ENCODE assay signal across 11 cellular contexts in the genomic region with DNA sequence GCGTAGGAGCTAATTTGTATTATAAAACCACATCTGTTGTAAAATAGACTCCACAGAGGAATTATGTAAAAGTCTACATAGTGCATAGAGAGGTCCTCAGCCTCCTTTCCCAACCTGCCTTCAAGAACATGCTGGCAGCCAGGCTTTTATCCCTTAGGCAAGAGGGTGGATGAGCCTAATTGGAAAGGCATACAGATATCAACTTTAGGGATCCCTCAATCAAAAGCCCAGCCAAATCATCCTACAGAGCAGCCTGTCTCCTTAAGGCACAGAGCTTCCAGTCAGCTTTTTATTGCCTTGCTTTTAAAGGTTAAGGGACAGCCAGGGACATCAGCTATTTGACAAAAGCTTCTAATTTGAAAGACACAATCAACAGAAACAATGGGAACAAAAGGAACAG. TPM values are rescaled to one million over a fixed set of nuclear protein-coding genes. Genes with fewer than 3 reads are reported as not detected.
A peak's percentile ranks its signal among the peaks of the same experiment; 100 is the strongest.
DNase-seq lines count a peak whose midpoint lies in the region; ATAC-seq and TF ChIP-seq lines count a peak whose summit lies in the region.
"Had no signal": no experiment of that assay in that cellular context is flagged by ENCODE, and none has a peak within 500 bp of the region (broad histone marks: within the 10 kb centered on the region; RNA-seq: fewer than 3 reads in every experiment).

No MANE protein-coding gene starts in this region.

- peaks cover 17% of the 10 kb centered on the region for H3K4me1 ChIP-seq in CD8-positive, alpha-beta T cell (ENCODE audit: insufficient read depth, low read length)
- H3K4me1 ChIP-seq in HCT116 (ENCODE audit: control insufficient read depth in 1 of 2, insufficient read depth in 2 of 2, low read length in 2 of 2) (peaks cover 43 to 60% of the 10 kb centered on the region in 2 experiments), mesenchymal stem cell (ENCODE audit: control insufficient read depth, insufficient read depth, low read depth, low read length) (peaks cover 3% of the 10 kb centered on the region)

- CTCF ChIA-PET in CD8-positive, alpha-beta T cell (lab: Charles Lee) = interaction anchor here (1.6 kb wide), 1 partner anchor 13 kb away, joined by 3 read pairs; no protein-coding TSS in a partner anchor
- CTCF ChIA-PET in HCT116 (lab: Charles Lee) = interaction anchor here (1.3 to 2.7 kb wide), 3 partner anchors 197 to 284 kb away, joined by 6 to 12 read pairs (median 6); no protein-coding TSS in a partner anchor

- H2BK12ac ChIP-seq in mesenchymal stem cell (ENCODE audit: low read length in 2 of 2) = peak overlapping the region in 1 of 2 experiments; percentile 94

- no TSS peak for BruUV-seq in HCT116 (replicated peaks; lab: Mats Ljungman, UMichigan)

- peaks cover 19% of the 10 kb centered on the region for H3K4me1 Mint-ChIP-seq in CD8-positive, alpha-beta T cell (ENCODE audit: low read depth)
- peaks cover 41% of the 10 kb centered on the region for H3K4me1 Mint-ChIP-seq in chondrocyte (ENCODE audit: low read depth)

- H3K9me2 ChIP-seq in HCT116 (ENCODE audit: insufficient read depth) = no peaks in the 10 kb centered on the region

- H3K27me3 ChIP-seq in CD8-positive, alpha-beta T cell (ENCODE audit: insufficient read depth, low read length) = no peaks in the 10 kb centered on the region
- H3K27me3 ChIP-seq in HCT116 (ENCODE audit: insufficient read depth, low read length) (no peaks in the 10 kb centered on the region), mesenchymal stem cell (ENCODE audit: control insufficient read depth in 1 of 2, insufficient read depth in 1 of 2, low read length in 2 of 2) (no peaks in the 10 kb centered on the region)

- RAD21 ChIA-PET in HCT116 (lab: Charles Lee; ENCODE audit: low non-redundant PET in 1 of 2, low total read pairs in 2 of 2, uncharacterized antibody in 2 of 2, unreplicated experiment in 2 of 2) = interaction anchor here (0.7 to 1.3 kb wide), 3 partner anchors 198 to 966 kb away, joined by 3 to 4 read pairs (median 3); no protein-coding TSS in a partner anchor

- no peak for ATAC-seq in CD8-positive, alpha-beta T cell
- ATAC-seq in HCT116 = no peak
- no peak for ATAC-seq in HG02798 (IDR thresholded peaks at IDR 0.05; ENCODE audit: poor library complexity, unreplicated experiment)
- no peak for ATAC-seq in GM21515 (IDR thresholded peaks at IDR 0.05; ENCODE audit: unreplicated experiment)

- no peak for DNase-seq in CD8-positive, alpha-beta T cell
- DNase-seq in HCT116 (ENCODE audit: low read depth, low spot score) (no peak), SK-MEL-5 (ENCODE audit: low read depth, low spot score) (peak; percentile 16), mesenchymal stem cell (no peak), chondrocyte (ENCODE audit: low spot score) (no peak)
- DNase-seq: CD8-positive, alpha-beta memory T cell; effector CD8-positive, alpha-beta T cell; NCI-H1092; SW 1271 had no signal

- no peaks in the 10 kb centered on the region for H3K79me2 ChIP-seq in HCT116 (ENCODE audit: insufficient read depth, low read length)

- H3K9me3 ChIP-seq in CD8-positive, alpha-beta T cell (ENCODE audit: low read length) = no peaks in the 10 kb centered on the region
- H3K9me3 ChIP-seq in HCT116 (ENCODE audit: control insufficient read depth in 1 of 2, insufficient read depth in 1 of 2, low read depth in 1 of 2, low read length in 2 of 2) = no peaks in the 10 kb centered on the region
- no peaks in the 10 kb centered on the region for H3K9me3 ChIP-seq in mesenchymal stem cell (ENCODE audit: control insufficient read depth, low read length)

- H2BK120ac ChIP-seq in mesenchymal stem cell (ENCODE audit: low read depth, low read length) = peak overlapping the region; percentile 56

- peak overlapping the region; percentile 87 for H3K4me2 ChIP-seq in HCT116 (ENCODE audit: low read length)
- no peak overlapping the region for H3K4me2 ChIP-seq in mesenchymal stem cell (ENCODE audit: low read length, poor library complexity, severe bottlenecking)

- no CpG with 5 or more reads among the region's 1 CpG for WGBS in mesenchymal stem cell

- peak overlapping the region; percentile 81 to 89 for H3K18ac ChIP-seq in mesenchymal stem cell (ENCODE audit: low read depth in 1 of 2, low read length in 2 of 2)

- no peak overlapping the region for H3K4me3 Mint-ChIP-seq in CD8-positive, alpha-beta T cell
- no peak overlapping the region for H3K4me3 Mint-ChIP-seq in chondrocyte (ENCODE audit: unreplicated experiment)

- TF ChIP-seq POLR2A in HCT116 (IDR thresholded peaks at IDR 0.05; ENCODE audit: borderline replicate concordance, extremely low read depth, insufficient read depth, insufficient read length) = no peak

- H3K4ac ChIP-seq in mesenchymal stem cell (ENCODE audit: low read depth in 1 of 2, low read length in 2 of 2) = peak overlapping the region; percentile 20 to 97

- H3K36me3 ChIP-seq in CD8-positive, alpha-beta T cell (ENCODE audit: insufficient read depth, low read length) = no peaks in the 10 kb centered on the region
- H3K36me3 ChIP-seq in HCT116 (ENCODE audit: control insufficient read depth in 1 of 2, insufficient read depth in 2 of 2, low read length in 2 of 2) (no peaks in the 10 kb centered on the region), mesenchymal stem cell (ENCODE audit: control insufficient read depth in 1 of 2, insufficient read depth in 2 of 2, low read depth in 1 of 2, low read length in 2 of 2) (no peaks in the 10 kb centered on the region)

- POLR2A ChIA-PET in CD8-positive, alpha-beta T cell (lab: Charles Lee) = no interaction called here
- POLR2A ChIA-PET in HCT116 (lab: Charles Lee) = interaction anchor here (0.8 to 1.5 kb wide), 3 partner anchors 33 to 964 kb away, joined by 3 read pairs; no protein-coding TSS in a partner anchor

- peak overlapping the region; percentile 61; the same call in 1 of the 2 replicates for H3K9ac ChIP-seq in HCT116 (ENCODE audit: low read length)
- H3K9ac ChIP-seq in mesenchymal stem cell (ENCODE audit: low read length) = no peak overlapping the region

- no peak overlapping the region for H3K23ac ChIP-seq in mesenchymal stem cell (ENCODE audit: low read length in 2 of 2)

- intact Hi-C loops in CD8-positive, alpha-beta T cell (cut with DNase I, micrococcal nuclease) = loop anchor here in 1 of 2 experiments (1.0 to 10.0 kb wide), 2 partner anchors 201 to 964 kb away; no protein-coding TSS in a partner anchor
- intact Hi-C loops in HCT116 (cut with micrococcal nuclease) = no loop called here

- no peaks in the 10 kb centered on the region for H3K36me3 Mint-ChIP-seq in CD8-positive, alpha-beta T cell
- H3K36me3 Mint-ChIP-seq in chondrocyte (ENCODE audit: low read depth) = no peaks in the 10 kb centered on the region
- H3K36me3 Mint-ChIP-seq: CD8-positive, alpha-beta memory T cell had no signal

- no peak overlapping the region for H3K14ac ChIP-seq in mesenchymal stem cell (ENCODE audit: low read length in 2 of 2)

- peak overlapping the region; percentile 18 for H3K27ac Mint-ChIP-seq in CD8-positive, alpha-beta T cell
- no peak overlapping the region for H3K27ac Mint-ChIP-seq in chondrocyte (ENCODE audit: unreplicated experiment)

- H3K79me1 ChIP-seq in mesenchymal stem cell (replicated peaks; ENCODE audit: low read length, poor library complexity, severe bottlenecking) = no peaks in the 10 kb centered on the region

- H3K4me3 ChIP-seq in CD8-positive, alpha-beta T cell (ENCODE audit: low read depth, low read length) = no peak overlapping the region
- H3K4me3 ChIP-seq in HCT116 (replicated peaks in 1 of 2; ENCODE audit: low read depth in 1 of 2, low read length in 2 of 2) (no peak overlapping the region), mesenchymal stem cell (ENCODE audit: insufficient read depth in 1 of 2, low read depth in 1 of 2, low read length in 2 of 2) (no peak overlapping the region)

- H4K20me1 ChIP-seq in HCT116 (ENCODE audit: insufficient read depth) = no peaks in the 10 kb centered on the region

- no peak for TF ChIP-seq CTCF in CD8-positive, alpha-beta T cell (IDR thresholded peaks at IDR 0.05)
- no peak for TF ChIP-seq CTCF in HCT116 (IDR thresholded peaks at IDR 0.05 in 2 of 3, conservative IDR thresholded peaks at IDR 0.05 in 1 of 3; ENCODE audit: borderline replicate concordance in 1 of 3, insufficient read depth in 1 of 3, low read depth in 2 of 3, low read length in 2 of 3)
- TF ChIP-seq CTCF in chondrocyte (IDR thresholded peaks at IDR 0.05) = no peak

- no peak for TF ChIP-seq RAD21 in HCT116 (IDR thresholded peaks at IDR 0.05; ENCODE audit: low read depth)

- peak overlapping the region; percentile 47 for H2AK5ac ChIP-seq in mesenchymal stem cell (ENCODE audit: low read length, severe bottlenecking)

- no peak overlapping the region for H3K27ac ChIP-seq in CD8-positive, alpha-beta T cell (ENCODE audit: low read depth, low read length)
- H3K27ac ChIP-seq in HCT116 (ENCODE audit: low read depth, low read length) (peak overlapping the region; percentile 75), mesenchymal stem cell (ENCODE audit: low read length, poor library complexity, severe bottlenecking) (no peak overlapping the region)

- peak overlapping the region; percentile 6 for H2AFZ ChIP-seq in HCT116 (ENCODE audit: low read depth, low read length, poor library complexity, severe bottlenecking)
- H2AFZ ChIP-seq in mesenchymal stem cell (ENCODE audit: low read depth, low read length) = no peak overlapping the region

- H4K91ac ChIP-seq in mesenchymal stem cell (ENCODE audit: low read length) = peak overlapping the region; percentile 36

- H3K9me3 Mint-ChIP-seq in CD8-positive, alpha-beta T cell = no peaks in the 10 kb centered on the region
- no peaks in the 10 kb centered on the region for H3K9me3 Mint-ChIP-seq in chondrocyte (ENCODE audit: low read depth)

- no peak overlapping the region for H2BK5ac ChIP-seq in mesenchymal stem cell (ENCODE audit: low read depth, low read length, poor library complexity, severe bottlenecking)

- no peak overlapping the region for H2BK15ac ChIP-seq in mesenchymal stem cell (ENCODE audit: low read depth, poor library complexity, severe bottlenecking)

- in situ Hi-C loops in SK-MEL-5 (cut with HindIII; ENCODE audit: low pct_unique_long_range_greater_than_20kb, low sequenced_read_pairs) = loop anchor here (10.0 kb wide), 1 partner anchor 51 kb away; no protein-coding TSS in a partner anchor

- peak overlapping the region; percentile 3 for H4K8ac ChIP-seq in mesenchymal stem cell (ENCODE audit: low read length)

- H3K27me3 Mint-ChIP-seq in CD8-positive, alpha-beta T cell (ENCODE audit: low read depth) = no peaks in the 10 kb centered on the region
- no peaks in the 10 kb centered on the region for H3K27me3 Mint-ChIP-seq in chondrocyte (ENCODE audit: low read depth)

TF ChIP-seq in HCT116, 20 proteins besides CTCF, POLR2A, EP300 and RAD21 (continues in another document):
- TF ChIP-seq EZH2 (IDR thresholded peaks at IDR 0.05) (no peak), ZNF274 (IDR thresholded peaks at IDR 0.05; ENCODE audit: low read depth, low read length) (no peak), CBX3 (IDR thresholded peaks at IDR 0.05; ENCODE audit: low read depth) (no peak)

RNA-seq across cellular contexts. Expression of gene ACTBL2, which starts 13.1 kb away (rescaled TPM):
- not detected for total RNA-seq in CD8-positive, alpha-beta T cell
- total RNA-seq in HCT116 (2021; ENCODE audit: unreplicated experiment) (0.07 TPM), chondrocyte (0.10 TPM in 1 of 3 replicates, not detected in the others)
- 0.03 TPM in 1 of 2 replicates, not detected in the other for polyA plus RNA-seq in HCT116 (2012)
- total RNA-seq in SK-MEL-5 (2014; rRNA removed; shearing (Covaris generic)) = 0.11 and 0.13 TPM in 2 replicates
- polyA plus RNA-seq in SK-MEL-5 (2015; cell fraction: cytosol; rRNA removed) = 0.12 TPM in 1 of 2 replicates, not detected in the other
- 0.52 and 0.61 TPM in 2 replicates for polyA plus RNA-seq in SK-MEL-5 (2015; cell fraction: nucleus; rRNA removed)
- 0.23 TPM for polyA plus RNA-seq in mesenchymal stem cell (2013, experiment 1 of 2)
- 0.16 TPM for polyA plus RNA-seq in mesenchymal stem cell (2013, experiment 2 of 2)
- total RNA-seq: CD8-positive, alpha-beta memory T cell had no signal
- polyA plus RNA-seq: CD8-positive, alpha-beta memory T cell had no signal
